25 cellular contexts compared by ENCODE assay signal in genomic region chr2:16324971-16325612, GRCh38.
DNase-seq lines count a peak whose midpoint lies in the region; ATAC-seq, FAIRE-seq and TF ChIP-seq lines count a peak whose summit lies in the region.
"Had no signal": no experiment of that assay in that cellular context is flagged by ENCODE, and none has a peak within 500 bp of the region (broad histone marks: within the 10 kb centered on the region; RNA-seq: fewer than 3 reads in every experiment).

No MANE protein-coding gene starts in this region.

- no peaks in the 10 kb centered on the region; the same call in 1 of the 2 replicates for H3K9me3 ChIP-seq in BE2C
- no peaks in the 10 kb centered on the region for H3K9me3 ChIP-seq in neural cell (ENCODE audit: low read length)
- H3K9me3 ChIP-seq: A549, BLaER1, HAP-1 had no signal

- FAIRE-seq in bronchial epithelial cell (lab: Jason Lieb, UNC): no peak
- FAIRE-seq: A549, GM12892, K562 had no signal

- ATAC-seq in GM18517 (IDR thresholded peaks at IDR 0.05; ENCODE audit: unreplicated experiment): no peak
- ATAC-seq: A549, K562, Panc1 had no signal

- H3K4me2 ChIP-seq in neural cell (ENCODE audit: low read length): no peak overlapping the region
- H3K4me2 ChIP-seq: A549, GM23338 had no signal

- H3K4me3 ChIP-seq in BE2C (ENCODE audit: low read depth, low read length): no peak overlapping the region
- no peak overlapping the region for H3K4me3 ChIP-seq in bronchial epithelial cell (ENCODE audit: low read depth, low read length)
- H3K4me3 ChIP-seq in neural cell (ENCODE audit: low read length): no peak overlapping the region
- H3K4me3 ChIP-seq: A549, BLaER1, GM23338, HAP-1, K562 had no signal

- no peaks in the 10 kb centered on the region for H4K20me1 ChIP-seq in neural cell (ENCODE audit: insufficient read depth)
- H4K20me1 ChIP-seq: BLaER1 had no signal

- DNase-seq in BE2C (peak; percentile 100), HuH-7 (ENCODE audit: low spot score) (peak; percentile 20), bronchial epithelial cell (ENCODE audit: low read depth) (peak; percentile 12), NCI-H128 (lab: John Stamatoyannopoulos, UW; ENCODE audit: unreplicated experiment) (no peak), DMS79 treated with DMSO at 0.1 percent for 48 hours (lab: John Stamatoyannopoulos, UW) (no peak)
- no peak for DNase-seq in stimulated activated CD4-positive, alpha-beta T cell treated with anti-CD3 and anti-CD28 coated beads, Interleukin-4, amount 100 ng/mL, for 1 hour
- DNase-seq: CD4-positive, alpha-beta T cell; COR-L47; DMS 273 treated with DMSO at 0.1 percent for 48 hours; DND-41; MM.1S; NCI-H1092; NCI-H146; NCI-H2029; NCI-H2171 treated with DMSO at 0.1 percent for 48 hours; SIG-M5 had no signal

- no peak overlapping the region for H3K27ac ChIP-seq in neural cell (ENCODE audit: low read length)
- H3K27ac ChIP-seq: A549, BLaER1 had no signal

- peak overlapping the region; percentile 19 for H2AFZ ChIP-seq in neural cell (ENCODE audit: low read depth, low read length)
- H2AFZ ChIP-seq: GM23338 had no signal

- TF ChIP-seq CTCF in BE2C (IDR thresholded peaks at IDR 0.05; ENCODE audit: low read depth, low read length): no peak
- no peak for TF ChIP-seq CTCF in bronchial epithelial cell (IDR thresholded peaks at IDR 0.05; ENCODE audit: insufficient read depth, low read length, severe bottlenecking)
- no peak for TF ChIP-seq CTCF in neural cell (IDR thresholded peaks at IDR 0.05; ENCODE audit: poor library complexity, severe bottlenecking)

- H3K36me3 ChIP-seq in BE2C: no peaks in the 10 kb centered on the region
- no peaks in the 10 kb centered on the region for H3K36me3 ChIP-seq in bronchial epithelial cell (ENCODE audit: control insufficient read depth, insufficient read depth, low read length)
- H3K36me3 ChIP-seq in neural cell (ENCODE audit: insufficient read depth, low read length): no peaks in the 10 kb centered on the region
- H3K36me3 ChIP-seq: BLaER1, HAP-1 had no signal

- H3K79me2 ChIP-seq in neural cell (replicated peaks; ENCODE audit: insufficient read depth, low read length): no peaks in the 10 kb centered on the region

- no peak for TF ChIP-seq EP300 in neural cell (conservative IDR thresholded peaks at IDR 0.05; ENCODE audit: poor library complexity, severe bottlenecking)

- H3K27me3 ChIP-seq in BE2C (no peaks in the 10 kb centered on the region), bronchial epithelial cell (ENCODE audit: control insufficient read depth, insufficient read depth, low read length) (no peaks in the 10 kb centered on the region), neural cell (ENCODE audit: insufficient read depth, low read depth, low read length) (no peaks in the 10 kb centered on the region)
- H3K27me3 ChIP-seq: BLaER1 had no signal

- no peaks in the 10 kb centered on the region for H3F3A ChIP-seq in neural cell (ENCODE audit: insufficient read depth, low read length, poor library complexity, severe bottlenecking)

- peaks cover 52% of the 10 kb centered on the region for H3K4me1 ChIP-seq in BE2C
- H3K4me1 ChIP-seq: A549, HAP-1 had no signal

- H3K9me2 ChIP-seq in neural cell (ENCODE audit: insufficient read depth, low read length): no peaks in the 10 kb centered on the region

- peak overlapping the region; percentile 18 for H3K9ac ChIP-seq in neural cell (ENCODE audit: low read length)
- H3K9ac ChIP-seq: BLaER1 had no signal

- TF ChIP-seq RAD21 in neural cell (conservative IDR thresholded peaks at IDR 0.05): no peak

TF ChIP-seq in neural cell, 6 proteins besides CTCF, POLR2A, EP300 and RAD21:
- TF ChIP-seq POLR2AphosphoS5 (IDR thresholded peaks at IDR 0.05) (no peak), EZH2 (IDR thresholded peaks at IDR 0.05; ENCODE audit: borderline replicate concordance, insufficient read depth, low read length, poor library complexity, severe bottlenecking) (no peak), MXI1 (conservative IDR thresholded peaks at IDR 0.05; ENCODE audit: poor library complexity, severe bottlenecking) (no peak), SMC3 (conservative IDR thresholded peaks at IDR 0.05; ENCODE audit: poor library complexity) (no peak), TAF1 (IDR thresholded peaks at IDR 0.05; ENCODE audit: low read depth) (no peak), REST (IDR thresholded peaks at IDR 0.05; ENCODE audit: borderline replicate concordance) (no peak)

Comparison
In these comparisons a context has a peak if more than half of its experiments do, and no peak if none do; other contexts are left out.
1. DNase-seq: peak in BE2C (single experiment), HuH-7 (single experiment) and bronchial epithelial cell (single experiment); none in stimulated activated CD4-positive, alpha-beta T cell treated with anti-CD3 and anti-CD28 coated beads, Interleukin-4, amount 100 ng/mL, for 1 hour (single experiment), NCI-H128 (single experiment) and DMS79 treated with DMSO at 0.1 percent for 48 hours (single experiment).